In genomic region chr16:23060458-23061320, GRCh38 we compare ENCODE assay signal across 1 cellular context.
TF ChIP-seq lines count a peak whose summit lies in the region.

No MANE protein-coding gene starts in this region.

TF ChIP-seq in GM23338, 12 proteins besides CTCF, POLR2A, EP300 and RAD21 (continued from another document):
- TF ChIP-seq CREB1 (CRISPR knock-in tag; IDR thresholded peaks at IDR 0.05; ENCODE audit: low read depth), result no peak
